Comparison of ENCODE assay signal across 8 cellular contexts in genomic region chr11:65121447-65121864, GRCh38. TPM values are rescaled to one million over a fixed set of nuclear protein-coding genes. Genes with fewer than 3 reads are reported as not detected.
DNase-seq lines count a peak whose midpoint lies in the region; ATAC-seq and TF ChIP-seq lines count a peak whose summit lies in the region.

No MANE protein-coding gene starts in this region.

- POLR2A ChIA-PET in Panc1 (lab: Charles Lee): interaction anchor here (2.4 kb wide), 1 partner anchor 13 kb away, joined by 10 read pairs; the partner anchor contains the start of gene SYVN1

- in situ Hi-C loops in Panc1 (cut with HindIII; ENCODE audit: low pct_unique_long_range_greater_than_20kb, low sequenced_read_pairs): no loop called here

- H3K36me3 ChIP-seq in Panc1 (ENCODE audit: control insufficient read depth, insufficient read depth, low read length): peaks cover 23% of the 10 kb centered on the region
- peaks cover 51% of the 10 kb centered on the region for H3K36me3 ChIP-seq in effector memory CD4-positive, alpha-beta T cell (ENCODE audit: control insufficient read depth, insufficient read depth, low read length)

- H3K4me3 ChIP-seq in GM12864 (ENCODE audit: low read depth, low read length): peak overlapping the region; percentile 85
- H3K4me3 ChIP-seq in Panc1 (ENCODE audit: low read depth in 2 of 2, low read length in 2 of 2): peak overlapping the region; percentile 70 to 96
- peak overlapping the region; percentile 80 for H3K4me3 ChIP-seq in effector memory CD4-positive, alpha-beta T cell (ENCODE audit: insufficient read depth, low read depth, low read length, poor library complexity, severe bottlenecking)

- DNase-seq in GM12864 (ENCODE audit: low read depth) (no peak), Panc1 (ENCODE audit: low read depth, low spot score) (no peak), ureter (ENCODE audit: low spot score) (no peak), hypothalamus (lab: John Stamatoyannopoulos, UW) (no peak), NCI-H1092 treated with DMSO at 0.1 percent for 48 hours (lab: John Stamatoyannopoulos, UW) (no peak), CD1c-positive myeloid dendritic cell (ENCODE audit: extremely low spot score) (no peak)
- DNase-seq in effector memory CD4-positive, alpha-beta T cell: no peak

- intact Hi-C loops in Panc1 (cut with micrococcal nuclease; ENCODE audit: unreplicated experiment): no loop called here

- CTCF ChIA-PET in Panc1 (lab: Charles Lee): interaction anchor here (1.1 kb wide), 1 partner anchor 10 kb away, joined by 3 read pairs; the partner anchor contains the start of gene TM7SF2

- H3K27me3 Mint-ChIP-seq in nephron (ENCODE audit: low read depth): no peaks in the 10 kb centered on the region

- no TSS peak for BruUV-seq in Panc1 (replicated peaks; lab: Mats Ljungman, UMichigan)

- H3K4me1 ChIP-seq in Panc1 (ENCODE audit: control insufficient read depth, insufficient read depth, low read length): peaks cover 17% of the 10 kb centered on the region
- peaks cover 21% of the 10 kb centered on the region for H3K4me1 ChIP-seq in effector memory CD4-positive, alpha-beta T cell (ENCODE audit: control insufficient read depth, insufficient read depth, low read length, poor library complexity, severe bottlenecking)

- H3K36me3 Mint-ChIP-seq in nephron (ENCODE audit: low read depth): peaks cover 44% of the 10 kb centered on the region

- peak overlapping the region; percentile 99 for H3K27ac ChIP-seq in Panc1 (ENCODE audit: low read length)
- peak overlapping the region; percentile 94 for H3K27ac ChIP-seq in effector memory CD4-positive, alpha-beta T cell (ENCODE audit: insufficient read depth, low read length, poor library complexity, severe bottlenecking)

- no peak for ATAC-seq in Panc1

- peak overlapping the region; percentile 94 to 98 (median 97) for H3K27ac Mint-ChIP-seq in nephron

- peaks cover 28% of the 10 kb centered on the region for H3K4me1 Mint-ChIP-seq in nephron

- no peaks in the 10 kb centered on the region for H3K9me3 Mint-ChIP-seq in nephron

- H3K4me3 Mint-ChIP-seq in nephron: peak overlapping the region; percentile 98 to 100 (median 99)

- TF ChIP-seq CTCF in GM12864 (IDR thresholded peaks at IDR 0.05; ENCODE audit: low read depth, low read length, missing control alignments): no peak
- TF ChIP-seq CTCF in Panc1 (IDR thresholded peaks at IDR 0.05): no peak
- no peak for TF ChIP-seq CTCF in nephron (IDR thresholded peaks at IDR 0.05; ENCODE audit: unreplicated experiment in 3 of 3)

- no peaks in the 10 kb centered on the region for H3K27me3 ChIP-seq in Panc1 (ENCODE audit: control insufficient read depth, insufficient read depth, low read length)
- no peaks in the 10 kb centered on the region for H3K27me3 ChIP-seq in effector memory CD4-positive, alpha-beta T cell (replicated peaks; ENCODE audit: control insufficient read depth, insufficient read depth, low read length, poor library complexity, severe bottlenecking)

- H3K9me3 ChIP-seq in Panc1 (ENCODE audit: control insufficient read depth, insufficient read depth, low read depth, low read length): no peaks in the 10 kb centered on the region
- H3K9me3 ChIP-seq in effector memory CD4-positive, alpha-beta T cell (ENCODE audit: control insufficient read depth, low read length): no peaks in the 10 kb centered on the region

RNA-seq across cellular contexts. Expression of gene FAU, which starts 0.5 kb away (rescaled TPM):
- total RNA-seq in Panc1 (2021; ENCODE audit: unreplicated experiment) (1,001 TPM), ureter (999 TPM)
- 1,612 TPM for polyA plus RNA-seq in Panc1 (2012; ENCODE audit: insufficient read length)

RNA-seq across cellular contexts. Expression of gene MRPL49, which starts 0.7 kb away (rescaled TPM):
- total RNA-seq in Panc1 (2021; ENCODE audit: unreplicated experiment): 111 TPM
- polyA plus RNA-seq in Panc1 (2012; ENCODE audit: insufficient read length): 84.1 TPM
- total RNA-seq in ureter: 49.8 TPM

RNA-seq across cellular contexts. Expression of gene ZNHIT2, which starts 4.0 kb away (rescaled TPM):
- 27.1 TPM for total RNA-seq in Panc1 (2021; ENCODE audit: unreplicated experiment)
- polyA plus RNA-seq in Panc1 (2012; ENCODE audit: insufficient read length): 49.9 TPM
- 13.7 TPM for total RNA-seq in ureter

RNA-seq across cellular contexts. Expression of gene TM7SF2, which starts 9.8 kb away (rescaled TPM):
- total RNA-seq in Panc1 (2021; ENCODE audit: unreplicated experiment) (85.4 TPM), ureter (37.5 TPM)
- 140 TPM for polyA plus RNA-seq in Panc1 (2012; ENCODE audit: insufficient read length)

RNA-seq across cellular contexts. Expression of gene SYVN1, which starts 12.9 kb away (rescaled TPM):
- 64.3 TPM for total RNA-seq in Panc1 (2021; ENCODE audit: unreplicated experiment)
- 85.6 TPM for polyA plus RNA-seq in Panc1 (2012; ENCODE audit: insufficient read length)
- total RNA-seq in ureter: 76.2 TPM
